7 cellular contexts compared by ENCODE assay signal in genomic region chr14:70939693-70940092, GRCh38. TPM values are rescaled to one million over a fixed set of nuclear protein-coding genes. Genes with fewer than 3 reads are reported as not detected.
DNase-seq lines count a peak whose midpoint lies in the region; ATAC-seq, FAIRE-seq and TF ChIP-seq lines count a peak whose summit lies in the region.
"Not testable (repeated sequence)": the region's sequence is repeated elsewhere in the genome, so short reads cannot be mapped to it uniquely, and the experiment has no call there.

No MANE protein-coding gene starts in this region.

- not testable (repeated sequence) for H3K4me2 ChIP-seq in HepG2 (ENCODE audit: low read depth, low read length)

- TF ChIP-seq CTCF in CD8-positive, alpha-beta T cell (IDR thresholded peaks at IDR 0.05); HepG2 (CRISPR knock-in tag; IDR thresholded peaks at IDR 0.05): not testable (repeated sequence)

- peaks cover 13% of the 10 kb centered on the region for H4K20me1 ChIP-seq in HepG2 (ENCODE audit: insufficient read depth, low read length)

- H3K27me3 ChIP-seq in CD8-positive, alpha-beta T cell (ENCODE audit: insufficient read depth, low read length); HepG2 (ENCODE audit: control insufficient read depth in 1 of 2, insufficient read depth in 2 of 2, low read length in 2 of 2): not testable (repeated sequence)

- H2AFZ ChIP-seq in HepG2 (ENCODE audit: low read length), result not testable (repeated sequence)

- CTCF ChIA-PET in CD8-positive, alpha-beta T cell (lab: Charles Lee); activated CD8-positive, alpha-beta T cell treated with anti-CD3 and anti-CD28 coated beads, Interleukin-2, amount 10 ng/mL, durations not matched to agents 7 days and 5 days (lab: Charles Lee); HepG2 (lab: Yijun Ruan, JAX; ENCODE audit: low intra/inter-chr PET ratio, low total read pairs): not testable (repeated sequence)
- CTCF ChIA-PET in activated CD4-positive, alpha-beta T cell treated with anti-CD3 and anti-CD28 coated beads for 36 hours (lab: Charles Lee), result interaction anchor here (1.1 kb wide), 1 partner anchor 9 kb away, joined by 3 read pairs; no protein-coding TSS in a partner anchor

- BruUV-seq in HepG2 (replicated peaks; lab: Mats Ljungman, UMichigan), result not testable (repeated sequence)

- H3K4me1 Mint-ChIP-seq in CD8-positive, alpha-beta T cell (ENCODE audit: low read depth), result peaks cover 84% of the 10 kb centered on the region
- peaks cover 79% of the 10 kb centered on the region for H3K4me1 Mint-ChIP-seq in activated CD4-positive, alpha-beta T cell treated with anti-CD3 and anti-CD28 coated beads for 36 hours
- peaks cover 72% of the 10 kb centered on the region for H3K4me1 Mint-ChIP-seq in activated CD8-positive, alpha-beta T cell treated with anti-CD3 and anti-CD28 coated beads, Interleukin-2, amount 10 ng/mL, durations not matched to agents 7 days and 5 days (ENCODE audit: low read depth)
- H3K4me1 Mint-ChIP-seq in activated T-helper 17 cell treated with anti-CD3 and anti-CD28 coated beads, Interleukin-2, amount 50 U/mL, for 72 hours, result peaks cover 60% of the 10 kb centered on the region
- H3K4me1 Mint-ChIP-seq in activated naive CD8-positive, alpha-beta T cell treated with anti-CD3 and anti-CD28 coated beads for 36 hours, result peaks cover 63% of the 10 kb centered on the region
- H3K4me1 Mint-ChIP-seq in stimulated activated effector memory CD8-positive, alpha-beta T cell treated with anti-CD3 and anti-CD28 coated beads, Interleukin-12 subunit alpha, Interleukin-12 subunit beta, amount 100 ng/mL, for 72 hours, result peaks cover 91% of the 10 kb centered on the region

- intact Hi-C loops in CD8-positive, alpha-beta T cell (cut with DNase I, micrococcal nuclease), result loop anchor here in 1 of 2 experiments (10.0 kb wide), 1 partner anchor 295 kb away; the partner anchor contains the start of gene TTC9
- intact Hi-C loops in activated CD4-positive, alpha-beta T cell treated with anti-CD3 and anti-CD28 coated beads for 36 hours (cut with DNase I, micrococcal nuclease); HepG2 (cut with micrococcal nuclease; ENCODE audit: unreplicated experiment): not testable (repeated sequence)

- not testable (repeated sequence) for TF ChIP-seq POLR2A in HepG2 (IDR thresholded peaks at IDR 0.05; ENCODE audit: insufficient read depth in 1 of 2, low read depth in 2 of 2, low read length in 2 of 2)

- 54% methylated on average over 4 of the region's 4 CpGs for WGBS in HepG2 (ENCODE audit: low lambda C conversion rate)

- H3K4me3 ChIP-seq in CD8-positive, alpha-beta T cell (ENCODE audit: low read depth, low read length); HepG2 (replicated peaks in 1 of 3; ENCODE audit: insufficient read depth in 1 of 3, low read depth in 2 of 3, low read length in 3 of 3): not testable (repeated sequence)

- not testable (repeated sequence) for ATAC-seq in CD8-positive, alpha-beta T cell; activated CD4-positive, alpha-beta T cell treated with anti-CD3 and anti-CD28 coated beads for 36 hours; activated CD8-positive, alpha-beta T cell treated with anti-CD3 and anti-CD28 coated beads, Interleukin-2, amount 10 ng/mL, durations not matched to agents 7 days and 5 days; activated T-helper 17 cell treated with anti-CD3 and anti-CD28 coated beads, Interleukin-2, amount 50 U/mL, for 72 hours (replicated peaks); HepG2; stimulated activated effector memory CD8-positive, alpha-beta T cell treated with anti-CD3 and anti-CD28 coated beads, Interleukin-12 subunit alpha, Interleukin-12 subunit beta, amount 100 ng/mL, for 72 hours

- H3K27me3 Mint-ChIP-seq in CD8-positive, alpha-beta T cell (ENCODE audit: low read depth); activated CD4-positive, alpha-beta T cell treated with anti-CD3 and anti-CD28 coated beads for 36 hours; activated CD8-positive, alpha-beta T cell treated with anti-CD3 and anti-CD28 coated beads, Interleukin-2, amount 10 ng/mL, durations not matched to agents 7 days and 5 days (ENCODE audit: low read depth); activated T-helper 17 cell treated with anti-CD3 and anti-CD28 coated beads, Interleukin-2, amount 50 U/mL, for 72 hours; activated naive CD8-positive, alpha-beta T cell treated with anti-CD3 and anti-CD28 coated beads for 36 hours: not testable (repeated sequence)

- H3K36me3 ChIP-seq in CD8-positive, alpha-beta T cell (ENCODE audit: insufficient read depth, low read length); HepG2 (replicated peaks in 1 of 2; ENCODE audit: control insufficient read depth in 1 of 2, insufficient read depth in 2 of 2, low read length in 2 of 2): not testable (repeated sequence)

- TF ChIP-seq EP300 in HepG2 (IDR thresholded peaks at IDR 0.05; ENCODE audit: low read depth in 2 of 2, low read length in 2 of 2); HepG2 (CRISPR knock-in tag; IDR thresholded peaks at IDR 0.05; ENCODE audit: borderline replicate concordance): not testable (repeated sequence)

- H3K36me3 Mint-ChIP-seq in CD8-positive, alpha-beta T cell, result peaks cover 60% of the 10 kb centered on the region
- peaks cover 75% of the 10 kb centered on the region for H3K36me3 Mint-ChIP-seq in activated CD4-positive, alpha-beta T cell treated with anti-CD3 and anti-CD28 coated beads for 36 hours (ENCODE audit: low read depth)
- H3K36me3 Mint-ChIP-seq in activated CD8-positive, alpha-beta T cell treated with anti-CD3 and anti-CD28 coated beads, Interleukin-2, amount 10 ng/mL, durations not matched to agents 7 days and 5 days (ENCODE audit: low read depth), result peaks cover 87% of the 10 kb centered on the region
- H3K36me3 Mint-ChIP-seq in activated T-helper 17 cell treated with anti-CD3 and anti-CD28 coated beads, Interleukin-2, amount 50 U/mL, for 72 hours (ENCODE audit: low read depth), result peaks cover 38% of the 10 kb centered on the region
- H3K36me3 Mint-ChIP-seq in activated naive CD8-positive, alpha-beta T cell treated with anti-CD3 and anti-CD28 coated beads for 36 hours, result peaks cover 79% of the 10 kb centered on the region
- peaks cover 22% of the 10 kb centered on the region for H3K36me3 Mint-ChIP-seq in stimulated activated effector memory CD8-positive, alpha-beta T cell treated with anti-CD3 and anti-CD28 coated beads, Interleukin-12 subunit alpha, Interleukin-12 subunit beta, amount 100 ng/mL, for 72 hours

- H3K9me3 ChIP-seq in CD8-positive, alpha-beta T cell (ENCODE audit: low read length), result peaks cover 12% of the 10 kb centered on the region
- H3K9me3 ChIP-seq in HepG2 (ENCODE audit: low read length), result peaks cover 25% of the 10 kb centered on the region

- peak overlapping the region; percentile 78 for H3K27ac Mint-ChIP-seq in CD8-positive, alpha-beta T cell
- H3K27ac Mint-ChIP-seq in activated CD4-positive, alpha-beta T cell treated with anti-CD3 and anti-CD28 coated beads for 36 hours, result peak overlapping the region; percentile 87
- H3K27ac Mint-ChIP-seq in activated CD8-positive, alpha-beta T cell treated with anti-CD3 and anti-CD28 coated beads, Interleukin-2, amount 10 ng/mL, durations not matched to agents 7 days and 5 days, result peak overlapping the region; percentile 55
- H3K27ac Mint-ChIP-seq in activated T-helper 17 cell treated with anti-CD3 and anti-CD28 coated beads, Interleukin-2, amount 50 U/mL, for 72 hours, result peak overlapping the region; percentile 59
- peak overlapping the region; percentile 81 for H3K27ac Mint-ChIP-seq in activated naive CD8-positive, alpha-beta T cell treated with anti-CD3 and anti-CD28 coated beads for 36 hours
- H3K27ac Mint-ChIP-seq in stimulated activated effector memory CD8-positive, alpha-beta T cell treated with anti-CD3 and anti-CD28 coated beads, Interleukin-12 subunit alpha, Interleukin-12 subunit beta, amount 100 ng/mL, for 72 hours, result peak overlapping the region; percentile 89

- not testable (repeated sequence) for H3K9ac ChIP-seq in HepG2 (ENCODE audit: insufficient read depth, low read depth, low read length)

- not testable (repeated sequence) for DNase-seq in CD8-positive, alpha-beta T cell; activated CD4-positive, alpha-beta T cell treated with anti-CD3 and anti-CD28 coated beads for 36 hours; activated CD8-positive, alpha-beta T cell treated with anti-CD3 and anti-CD28 coated beads, Interleukin-2, amount 10 ng/mL, durations not matched to agents 7 days and 5 days; activated naive CD8-positive, alpha-beta T cell treated with anti-CD3 and anti-CD28 coated beads for 36 hours; HepG2 (ENCODE audit: low spot score); stimulated activated effector memory CD8-positive, alpha-beta T cell treated with anti-CD3 and anti-CD28 coated beads, Interleukin-12 subunit alpha, Interleukin-12 subunit beta, amount 100 ng/mL, for 72 hours (ENCODE audit: low spot score in 2 of 2)

- peaks cover 36% of the 10 kb centered on the region for H3K79me2 ChIP-seq in HepG2 (ENCODE audit: insufficient read depth, low read length)

- peaks cover 39% of the 10 kb centered on the region for H3K9me3 Mint-ChIP-seq in CD8-positive, alpha-beta T cell
- H3K9me3 Mint-ChIP-seq in activated CD4-positive, alpha-beta T cell treated with anti-CD3 and anti-CD28 coated beads for 36 hours (ENCODE audit: low read depth), result peaks cover 40% of the 10 kb centered on the region
- peaks cover 35% of the 10 kb centered on the region for H3K9me3 Mint-ChIP-seq in activated CD8-positive, alpha-beta T cell treated with anti-CD3 and anti-CD28 coated beads, Interleukin-2, amount 10 ng/mL, durations not matched to agents 7 days and 5 days (ENCODE audit: insufficient read depth)
- H3K9me3 Mint-ChIP-seq in activated T-helper 17 cell treated with anti-CD3 and anti-CD28 coated beads, Interleukin-2, amount 50 U/mL, for 72 hours; stimulated activated effector memory CD8-positive, alpha-beta T cell treated with anti-CD3 and anti-CD28 coated beads, Interleukin-12 subunit alpha, Interleukin-12 subunit beta, amount 100 ng/mL, for 72 hours: not testable (repeated sequence)
- peaks cover 56% of the 10 kb centered on the region for H3K9me3 Mint-ChIP-seq in activated naive CD8-positive, alpha-beta T cell treated with anti-CD3 and anti-CD28 coated beads for 36 hours

- H3K4me1 ChIP-seq in CD8-positive, alpha-beta T cell (ENCODE audit: insufficient read depth, low read length), result peaks cover 34% of the 10 kb centered on the region
- peaks cover 24% of the 10 kb centered on the region for H3K4me1 ChIP-seq in HepG2 (ENCODE audit: insufficient read depth, low read length)

- not testable (repeated sequence) for H3K4me3 Mint-ChIP-seq in CD8-positive, alpha-beta T cell; activated CD4-positive, alpha-beta T cell treated with anti-CD3 and anti-CD28 coated beads for 36 hours; activated CD8-positive, alpha-beta T cell treated with anti-CD3 and anti-CD28 coated beads, Interleukin-2, amount 10 ng/mL, durations not matched to agents 7 days and 5 days; activated naive CD8-positive, alpha-beta T cell treated with anti-CD3 and anti-CD28 coated beads for 36 hours
- peak overlapping the region; percentile 67 for H3K4me3 Mint-ChIP-seq in activated T-helper 17 cell treated with anti-CD3 and anti-CD28 coated beads, Interleukin-2, amount 50 U/mL, for 72 hours
- peak overlapping the region; percentile 58 for H3K4me3 Mint-ChIP-seq in stimulated activated effector memory CD8-positive, alpha-beta T cell treated with anti-CD3 and anti-CD28 coated beads, Interleukin-12 subunit alpha, Interleukin-12 subunit beta, amount 100 ng/mL, for 72 hours

- in situ Hi-C loops in HepG2 (cut with HindIII; ENCODE audit: extremely low pct_ligation_motif_present, low pct_unique_long_range_greater_than_20kb), result not testable (repeated sequence)

- not testable (repeated sequence) for H3K27ac ChIP-seq in CD8-positive, alpha-beta T cell (ENCODE audit: low read depth, low read length); HepG2 (ENCODE audit: extremely low read length, insufficient read depth, low read length)

- POLR2A ChIA-PET in CD8-positive, alpha-beta T cell (lab: Charles Lee); activated CD4-positive, alpha-beta T cell treated with anti-CD3 and anti-CD28 coated beads for 36 hours (lab: Charles Lee); HepG2 (lab: Yijun Ruan, JAX): not testable (repeated sequence)
- POLR2A ChIA-PET in activated CD8-positive, alpha-beta T cell treated with anti-CD3 and anti-CD28 coated beads, Interleukin-2, amount 10 ng/mL, durations not matched to agents 7 days and 5 days (lab: Charles Lee), result interaction anchor here (1.2 kb wide), 1 partner anchor 29 kb away, joined by 3 read pairs; no protein-coding TSS in a partner anchor

- FAIRE-seq in HepG2 (lab: Jason Lieb, UNC), result not testable (repeated sequence)

- not testable (repeated sequence) for TF ChIP-seq RAD21 in HepG2 (CRISPR knock-in tag; IDR thresholded peaks at IDR 0.05)

RNA-seq across cellular contexts. Expression of gene PCNX1, which starts 32.4 kb away (rescaled TPM):
- total RNA-seq in CD8-positive, alpha-beta T cell, result 10 to 100 TPM; 54.0 to 63.5 TPM
- total RNA-seq in activated CD4-positive, alpha-beta T cell treated with anti-CD3 and anti-CD28 coated beads for 36 hours, result 10 to 100 TPM; 38.4 to 57.9 TPM
- 10 to 100 TPM; 67.8 to 68.9 TPM for total RNA-seq in activated CD8-positive, alpha-beta T cell treated with anti-CD3 and anti-CD28 coated beads, Interleukin-2, amount 10 ng/mL, durations not matched to agents 7 days and 5 days
- total RNA-seq in activated T-helper 17 cell treated with anti-CD3 and anti-CD28 coated beads, Interleukin-2, amount 50 U/mL, for 72 hours, result 10 to 100 TPM; 52.1 to 82.0 TPM
- 10 to 100 TPM; 31.0 to 37.4 TPM for total RNA-seq in activated naive CD8-positive, alpha-beta T cell treated with anti-CD3 and anti-CD28 coated beads for 36 hours
- total RNA-seq in HepG2 (2016; rRNA removed; fragmentation: Illumina TruSeq; extraction: Trizol), result 24.9 and 25.8 TPM in 2 replicates
- total RNA-seq in HepG2 (2016; cell fraction: cytosol; rRNA removed; fragmentation: Illumina TruSeq; extraction: Trizol; ENCODE audit: low read depth), result 20.2 and 22.1 TPM in 2 replicates
- total RNA-seq in HepG2 (2016; cell fraction: insoluble cytoplasmic fraction; rRNA removed; fragmentation: Illumina TruSeq; extraction: Trizol), result 21.5 and 23.3 TPM in 2 replicates
- 15.6 and 18.2 TPM in 2 replicates for total RNA-seq in HepG2 (2016; cell fraction: membrane; rRNA removed; fragmentation: Illumina TruSeq; extraction: Trizol)
- 49.9 and 59.2 TPM in 2 replicates for total RNA-seq in HepG2 (2016; cell fraction: nucleus; rRNA removed; fragmentation: Illumina TruSeq; extraction: Trizol)
- 25.1 and 30.3 TPM in 2 replicates for polyA plus RNA-seq in HepG2 (2011; rRNA removed)
- polyA plus RNA-seq in HepG2 (2011; cell fraction: cytosol; rRNA removed), result 15.9 and 19.5 TPM in 2 replicates
- 30.1 and 32.5 TPM in 2 replicates for polyA plus RNA-seq in HepG2 (2011; cell fraction: nucleus; rRNA removed)
- polyA plus RNA-seq in HepG2 (2012), result 12.4 and 12.5 TPM in 2 replicates
- 2.1 and 2.3 TPM in 2 replicates for polyA plus RNA-seq in HepG2 (2016; cell fraction: cytosol; fragmentation: Illumina TruSeq; extraction: Trizol; ENCODE audit: low read depth)
- 14.1 and 16.0 TPM in 2 replicates for polyA plus RNA-seq in HepG2 (2016; cell fraction: insoluble cytoplasmic fraction; fragmentation: Illumina TruSeq; extraction: Trizol; ENCODE audit: low read depth)
- 3.2 and 4.8 TPM in 2 replicates for polyA plus RNA-seq in HepG2 (2016; cell fraction: membrane; fragmentation: Illumina TruSeq; extraction: Trizol; ENCODE audit: low read depth)
- 30.5 and 32.1 TPM in 2 replicates for polyA plus RNA-seq in HepG2 (2016; cell fraction: nucleus; fragmentation: Illumina TruSeq; extraction: Trizol; ENCODE audit: insufficient read depth, low read depth)
- polyA minus RNA-seq in HepG2 (2011; rRNA and poly(A)+ RNA removed; ENCODE audit: low replicate concordance), result 177 and 200 TPM in 2 replicates
- 61.3 and 74.0 TPM in 2 replicates for polyA minus RNA-seq in HepG2 (2011; cell fraction: cytosol; rRNA and poly(A)+ RNA removed)
- 155 and 160 TPM in 2 replicates for polyA minus RNA-seq in HepG2 (2011; cell fraction: nucleus; rRNA and poly(A)+ RNA removed)
